ENCODE assay signal across 8 cellular contexts in genomic region chr10:97737770-97738265, GRCh38. TPM values are rescaled to one million over a fixed set of nuclear protein-coding genes. Genes with fewer than 3 reads are reported as not detected.
DNase-seq lines count a peak whose midpoint lies in the region; ATAC-seq lines count a peak whose summit lies in the region.

No MANE protein-coding gene starts in this region.

- H3K36me3 ChIP-seq in BLaER1 treated with 17β-estradiol and CSF1 and Interleukin-3, amounts not matched to agents 10 nM and 100 nM = peaks cover 26 to 43% (median 34%) of the 10 kb centered on the region in 11 experiments
- H3K36me3 ChIP-seq in SK-N-MC (ENCODE audit: insufficient read depth, low read length) = no peaks in the 10 kb centered on the region; the same call in 1 of the 2 replicates

- WGBS in right cardiac atrium = 27% methylated on average over 14 of the region's 14 CpGs

- H3K27me3 ChIP-seq in BLaER1 treated with 17β-estradiol and CSF1 and Interleukin-3, amounts not matched to agents 10 nM and 100 nM = no peaks in the 10 kb centered on the region
- H3K27me3 ChIP-seq in right cardiac atrium (ENCODE audit: control insufficient read depth, insufficient read depth) = no peaks in the 10 kb centered on the region

- H3K9me3 ChIP-seq in BLaER1 treated with 17β-estradiol and CSF1 and Interleukin-3, amounts not matched to agents 10 nM and 100 nM (replicated peaks in 1 of 11) = peaks cover 0 to 11% (median 5%) of the 10 kb centered on the region in 11 experiments; a peak in 9 of 22 replicates
- H3K9me3 ChIP-seq in SK-N-MC (ENCODE audit: low read depth, low read length) (no peaks in the 10 kb centered on the region), right cardiac atrium (ENCODE audit: control insufficient read depth, low read length) (no peaks in the 10 kb centered on the region)

- peak overlapping the region; percentile 85 to 95 (median 89) for H3K27ac ChIP-seq in BLaER1 treated with 17β-estradiol and CSF1 and Interleukin-3, amounts not matched to agents 10 nM and 100 nM
- H3K27ac ChIP-seq in SK-N-MC = no peak overlapping the region
- H3K27ac ChIP-seq in right cardiac atrium (ENCODE audit: low read length) = no peak overlapping the region

- peaks cover 49 to 62% (median 57%) of the 10 kb centered on the region in 10 experiments for H3K4me1 ChIP-seq in BLaER1 treated with 17β-estradiol and CSF1 and Interleukin-3, amounts not matched to agents 10 nM and 100 nM
- H3K4me1 ChIP-seq in right cardiac atrium (ENCODE audit: control insufficient read depth, insufficient read depth, low read length) = peaks cover 4% of the 10 kb centered on the region

- H3K4me3 Mint-ChIP-seq in stimulated activated naive B cell treated with anti-CD40 and anti-IgM and Interleukin-4, amounts not matched to agents 10 μg/mL and 1 μg/mL and 100 μg/mL, for 72 hours = peak overlapping the region; percentile 92 to 94

- DNase-seq in SK-N-MC (ENCODE audit: low read depth, low spot score) (no peak), right cardiac atrium (no peak), OCI-M2 (lab: John Stamatoyannopoulos, UW; ENCODE audit: unreplicated experiment) (no peak)
- no peak for DNase-seq in stimulated activated naive B cell treated with anti-CD40 and anti-IgM and Interleukin-4, amounts not matched to agents 10 μg/mL and 1 μg/mL and 100 μg/mL, for 72 hours
- DNase-seq in stimulated activated CD4-positive, alpha-beta T cell treated with anti-CD3 and anti-CD28 coated beads, Interleukin-12 subunit alpha, Interleukin-12 subunit beta, amount 100 ng/mL, for 4 hours = no peak

- peak overlapping the region; percentile 97 for H3K27ac Mint-ChIP-seq in stimulated activated naive B cell treated with anti-CD40 and anti-IgM and Interleukin-4, amounts not matched to agents 10 μg/mL and 1 μg/mL and 100 μg/mL, for 72 hours

- intact Hi-C loops in right cardiac atrium (cut with DNase I) = loop anchor here in 2 of 4 donors (10.0 kb wide), 1 partner anchor 63 kb away; no protein-coding TSS in a partner anchor

- H3K4me3 ChIP-seq in BLaER1 treated with 17β-estradiol and CSF1 and Interleukin-3, amounts not matched to agents 10 nM and 100 nM = peak overlapping the region; percentile 78 to 100 (median 89)
- peak overlapping the region; percentile 83 for H3K4me3 ChIP-seq in SK-N-MC
- peak overlapping the region; percentile 74 for H3K4me3 ChIP-seq in right cardiac atrium (ENCODE audit: low read length)

- peaks cover 26 to 44% of the 10 kb centered on the region in 2 donors for H3K36me3 Mint-ChIP-seq in stimulated activated naive B cell treated with anti-CD40 and anti-IgM and Interleukin-4, amounts not matched to agents 10 μg/mL and 1 μg/mL and 100 μg/mL, for 72 hours

- peak overlapping the region; percentile 87 to 97 (median 92) for H3K9ac ChIP-seq in BLaER1 treated with 17β-estradiol and CSF1 and Interleukin-3, amounts not matched to agents 10 nM and 100 nM
- peak overlapping the region; percentile 87 for H3K9ac ChIP-seq in SK-N-MC (ENCODE audit: insufficient read length)

- H3K4me2 ChIP-seq in BLaER1 treated with 17β-estradiol and CSF1 and Interleukin-3, amounts not matched to agents 10 nM and 100 nM = peak overlapping the region; percentile 88 to 98 (median 96)

- ATAC-seq in GM21717 (IDR thresholded peaks at IDR 0.05; ENCODE audit: unreplicated experiment) = peak; percentile 3
- peak in 1 of 2 donors; percentile 2 for ATAC-seq in right cardiac atrium
- peak; percentile 5 to 9 for ATAC-seq in stimulated activated naive B cell treated with anti-CD40 and anti-IgM and Interleukin-4, amounts not matched to agents 10 μg/mL and 1 μg/mL and 100 μg/mL, for 72 hours (replicated peaks)
- no peak for ATAC-seq in GM21825 (IDR thresholded peaks at IDR 0.05; ENCODE audit: unreplicated experiment)

- H3K9me3 Mint-ChIP-seq in stimulated activated naive B cell treated with anti-CD40 and anti-IgM and Interleukin-4, amounts not matched to agents 10 μg/mL and 1 μg/mL and 100 μg/mL, for 72 hours = peaks cover 4 to 8% of the 10 kb centered on the region in 2 donors

- H3K27me3 Mint-ChIP-seq in stimulated activated naive B cell treated with anti-CD40 and anti-IgM and Interleukin-4, amounts not matched to agents 10 μg/mL and 1 μg/mL and 100 μg/mL, for 72 hours = no peaks in the 10 kb centered on the region

- H3K4me1 Mint-ChIP-seq in stimulated activated naive B cell treated with anti-CD40 and anti-IgM and Interleukin-4, amounts not matched to agents 10 μg/mL and 1 μg/mL and 100 μg/mL, for 72 hours = peaks cover 47 to 59% of the 10 kb centered on the region in 2 donors

- H4K20me1 ChIP-seq in BLaER1 treated with 17β-estradiol and CSF1 and Interleukin-3, amounts not matched to agents 10 nM and 100 nM = peaks cover 40 to 56% (median 53%) of the 10 kb centered on the region in 11 experiments; a peak in 21 of 22 replicates

RNA-seq across cellular contexts. Expression of gene ZFYVE27, which starts 0.9 kb away (rescaled TPM):
- 10 to 100 TPM; 14.8 to 20.6 (median 17.7) TPM for total RNA-seq in right cardiac atrium
- 16.0 TPM for polyA plus RNA-seq in right cardiac atrium

RNA-seq across cellular contexts. Expression of gene MARVELD1, which starts 24.3 kb away (rescaled TPM):
- total RNA-seq in right cardiac atrium = 10 to 100 TPM; 17.3 to 27.8 (median 21.6) TPM
- 10.6 TPM for polyA plus RNA-seq in right cardiac atrium

RNA-seq across cellular contexts. Expression of gene SFRP5, which starts 34.0 kb away (rescaled TPM):
- total RNA-seq in right cardiac atrium = 100 to 1,000 TPM; 110 to 191 (median 168) TPM
- polyA plus RNA-seq in right cardiac atrium = 110 TPM

RNA-seq across cellular contexts. Expression of gene AVPI1, which starts 50.8 kb away (rescaled TPM):
- 10 to 100 TPM; 12.2 to 23.1 (median 15.7) TPM for total RNA-seq in right cardiac atrium
- 15.4 TPM for polyA plus RNA-seq in right cardiac atrium

Comparison
In these comparisons a context has a peak if more than half of its experiments do, and no peak if none do; other contexts are left out.
1. H3K27ac ChIP-seq: peak in BLaER1 treated with 17β-estradiol and CSF1 and Interleukin-3, amounts not matched to agents 10 nM and 100 nM (11 of 11); none in SK-N-MC (single experiment) and right cardiac atrium (single experiment).
2. Peak in every context shown above with its lines, with median percentiles within 50 percentile points of each other: H3K4me3 ChIP-seq.